ENCODE assay signal across 8 cellular contexts in the genomic region with DNA sequence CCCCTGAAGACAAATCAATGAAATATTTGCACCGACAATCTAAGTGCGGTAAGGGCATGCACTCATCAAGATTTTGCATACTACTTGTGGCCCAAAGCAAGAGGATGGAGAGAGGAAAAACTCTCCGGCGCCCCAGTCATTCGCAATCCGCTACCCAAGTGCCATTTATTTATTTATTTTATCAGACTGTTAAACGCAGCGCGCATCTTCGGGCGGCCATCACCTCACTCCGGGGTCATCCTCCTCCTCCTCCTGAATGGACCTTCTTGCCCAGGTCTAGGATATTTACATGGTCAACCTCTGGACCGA. TPM values are rescaled to one million over a fixed set of nuclear protein-coding genes. Genes with fewer than 3 reads are reported as not detected.
DNase-seq lines count a peak whose midpoint lies in the region; ATAC-seq and TF ChIP-seq lines count a peak whose summit lies in the region.

No MANE protein-coding gene starts in this region.

- H3K27ac Mint-ChIP-seq in stimulated activated memory B cell treated with anti-CD40 and anti-IgM and Interleukin-4, amounts not matched to agents 10 μg/mL and 1 μg/mL and 100 μg/mL, for 72 hours: no peak overlapping the region

- no peaks in the 10 kb centered on the region for H3K36me3 Mint-ChIP-seq in stimulated activated memory B cell treated with anti-CD40 and anti-IgM and Interleukin-4, amounts not matched to agents 10 μg/mL and 1 μg/mL and 100 μg/mL, for 72 hours

- H3K9me3 ChIP-seq in HEK293 (ENCODE audit: control insufficient read depth, insufficient read depth, low read depth, low read length): no peaks in the 10 kb centered on the region
- H3K9me3 ChIP-seq in WERI-Rb-1 (ENCODE audit: severe bottlenecking): no peaks in the 10 kb centered on the region
- H3K9me3 ChIP-seq in hepatocyte (ENCODE audit: low read depth): no peaks in the 10 kb centered on the region

- peaks cover 24% of the 10 kb centered on the region for H3K27me3 ChIP-seq in WERI-Rb-1 (ENCODE audit: insufficient read depth, low read depth, severe bottlenecking)
- peaks cover 27% of the 10 kb centered on the region for H3K27me3 ChIP-seq in hepatocyte

- POLR2A ChIA-PET in HEK293 (lab: Yijun Ruan, JAX): no interaction called here

- DNase-seq in WERI-Rb-1 (no peak), hepatocyte (ENCODE audit: low spot score) (peak; percentile 11), skeletal muscle cell (ENCODE audit: low read depth) (no peak), dedifferentiated amniotic fluid mesenchymal stem cell (ENCODE audit: extremely low spot score) (no peak), GM19238 (ENCODE audit: insufficient read length, low spot score) (no peak), GOT3 (lab: John Stamatoyannopoulos, UW) (no peak)

- no peak for ATAC-seq in stimulated activated memory B cell treated with anti-CD40 and anti-IgM and Interleukin-4, amounts not matched to agents 10 μg/mL and 1 μg/mL and 100 μg/mL, for 72 hours

- H3K4me1 ChIP-seq in HEK293 (ENCODE audit: control insufficient read depth, insufficient read depth, low read length): no peaks in the 10 kb centered on the region
- H3K4me1 ChIP-seq in hepatocyte (ENCODE audit: insufficient read depth): no peaks in the 10 kb centered on the region

- peak overlapping the region; percentile 79 for H3K4me3 ChIP-seq in HEK293 (ENCODE audit: low read depth, low read length)
- peak overlapping the region; percentile 60 for H3K4me3 ChIP-seq in WERI-Rb-1 (ENCODE audit: low read depth, low read length)
- H3K4me3 ChIP-seq in hepatocyte: peak overlapping the region; percentile 95
- H3K4me3 ChIP-seq in skeletal muscle cell (ENCODE audit: low read depth, low read length): peak overlapping the region; percentile 75

- no peaks in the 10 kb centered on the region for H3K79me2 ChIP-seq in hepatocyte

- H3K4me2 ChIP-seq in hepatocyte: peak overlapping the region; percentile 82

- H3K27ac ChIP-seq in HEK293 (ENCODE audit: extremely low read depth, low read depth, low read length): no peak overlapping the region
- H3K27ac ChIP-seq in WERI-Rb-1: no peak overlapping the region
- no peak overlapping the region for H3K27ac ChIP-seq in hepatocyte

- H3K27me3 Mint-ChIP-seq in stimulated activated memory B cell treated with anti-CD40 and anti-IgM and Interleukin-4, amounts not matched to agents 10 μg/mL and 1 μg/mL and 100 μg/mL, for 72 hours: peaks cover 25% of the 10 kb centered on the region

- under 1% methylated on average over 13 of the region's 13 CpGs for WGBS in hepatocyte (ENCODE audit: low lambda C conversion rate, missing lambda C conversion rate)

- H3K9me3 Mint-ChIP-seq in stimulated activated memory B cell treated with anti-CD40 and anti-IgM and Interleukin-4, amounts not matched to agents 10 μg/mL and 1 μg/mL and 100 μg/mL, for 72 hours: peaks cover 3% of the 10 kb centered on the region

- CTCF ChIA-PET in HEK293 (lab: Yijun Ruan, JAX): no interaction called here

- no peaks in the 10 kb centered on the region for H3K4me1 Mint-ChIP-seq in stimulated activated memory B cell treated with anti-CD40 and anti-IgM and Interleukin-4, amounts not matched to agents 10 μg/mL and 1 μg/mL and 100 μg/mL, for 72 hours

- peak overlapping the region; percentile 73 for H2AFZ ChIP-seq in hepatocyte

- H3K36me3 ChIP-seq in HEK293 (ENCODE audit: control insufficient read depth in 2 of 2, insufficient read depth in 1 of 2, low read length in 2 of 2): no peaks in the 10 kb centered on the region
- H3K36me3 ChIP-seq in WERI-Rb-1: no peaks in the 10 kb centered on the region
- H3K36me3 ChIP-seq in hepatocyte (replicated peaks; ENCODE audit: insufficient read depth, low read depth): no peaks in the 10 kb centered on the region

- no peaks in the 10 kb centered on the region for H4K20me1 ChIP-seq in hepatocyte (ENCODE audit: insufficient read depth, poor library complexity, severe bottlenecking)

- no peaks in the 10 kb centered on the region for H3K9me2 ChIP-seq in hepatocyte (replicated peaks; ENCODE audit: insufficient read depth)

- H3K4me3 Mint-ChIP-seq in stimulated activated memory B cell treated with anti-CD40 and anti-IgM and Interleukin-4, amounts not matched to agents 10 μg/mL and 1 μg/mL and 100 μg/mL, for 72 hours: no peak overlapping the region

- no peak for TF ChIP-seq CTCF in HEK293 (tag by site-specific recombination; IDR thresholded peaks at IDR 0.05)
- TF ChIP-seq CTCF in WERI-Rb-1 (IDR thresholded peaks at IDR 0.05; ENCODE audit: low read depth, low read length): no peak
- no peak for TF ChIP-seq CTCF in hepatocyte (IDR thresholded peaks at IDR 0.05; ENCODE audit: poor library complexity)

TF ChIP-seq in HEK293, 187 proteins besides CTCF, POLR2A, EP300 and RAD21:
- no peak for TF ChIP-seq BCL11B (tag by site-specific recombination; IDR thresholded peaks at IDR 0.05; ENCODE audit: low read depth)
- TF ChIP-seq, protein P1, sequence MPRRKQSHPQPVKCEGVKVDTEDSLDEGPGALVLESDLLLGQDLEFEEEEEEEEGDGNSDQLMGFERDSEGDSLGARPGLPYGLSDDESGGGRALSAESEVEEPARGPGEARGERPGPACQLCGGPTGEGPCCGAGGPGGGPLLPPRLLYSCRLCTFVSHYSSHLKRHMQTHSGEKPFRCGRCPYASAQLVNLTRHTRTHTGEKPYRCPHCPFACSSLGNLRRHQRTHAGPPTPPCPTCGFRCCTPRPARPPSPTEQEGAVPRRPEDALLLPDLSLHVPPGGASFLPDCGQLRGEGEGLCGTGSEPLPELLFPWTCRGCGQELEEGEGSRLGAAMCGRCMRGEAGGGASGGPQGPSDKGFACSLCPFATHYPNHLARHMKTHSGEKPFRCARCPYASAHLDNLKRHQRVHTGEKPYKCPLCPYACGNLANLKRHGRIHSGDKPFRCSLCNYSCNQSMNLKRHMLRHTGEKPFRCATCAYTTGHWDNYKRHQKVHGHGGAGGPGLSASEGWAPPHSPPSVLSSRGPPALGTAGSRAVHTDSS (tag by site-specific recombination; IDR thresholded peaks at IDR 0.05): peak; percentile 55; the same call in 1 of the 2 replicates
- TF ChIP-seq, protein P2, sequence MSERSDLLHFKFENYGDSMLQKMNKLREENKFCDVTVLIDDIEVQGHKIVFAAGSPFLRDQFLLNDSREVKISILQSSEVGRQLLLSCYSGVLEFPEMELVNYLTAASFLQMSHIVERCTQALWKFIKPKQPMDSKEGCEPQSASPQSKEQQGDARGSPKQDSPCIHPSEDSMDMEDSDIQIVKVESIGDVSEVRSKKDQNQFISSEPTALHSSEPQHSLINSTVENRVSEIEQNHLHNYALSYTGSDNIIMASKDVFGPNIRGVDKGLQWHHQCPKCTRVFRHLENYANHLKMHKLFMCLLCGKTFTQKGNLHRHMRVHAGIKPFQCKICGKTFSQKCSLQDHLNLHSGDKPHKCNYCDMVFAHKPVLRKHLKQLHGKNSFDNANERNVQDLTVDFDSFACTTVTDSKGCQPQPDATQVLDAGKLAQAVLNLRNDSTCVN (tag by site-specific recombination; optimal IDR thresholded peaks at IDR 0.05): peak; percentile 11

RNA-seq across cellular contexts. Expression of a gene that starts 1.2 kb away (rescaled TPM):
- total RNA-seq in hepatocyte: 2.7 and 3.3 TPM in 2 replicates
- 1.4 and 1.7 TPM in 2 replicates for polyA plus RNA-seq in hepatocyte
